Comparison of ENCODE assay signal across 8 cellular contexts in the genomic region with DNA sequence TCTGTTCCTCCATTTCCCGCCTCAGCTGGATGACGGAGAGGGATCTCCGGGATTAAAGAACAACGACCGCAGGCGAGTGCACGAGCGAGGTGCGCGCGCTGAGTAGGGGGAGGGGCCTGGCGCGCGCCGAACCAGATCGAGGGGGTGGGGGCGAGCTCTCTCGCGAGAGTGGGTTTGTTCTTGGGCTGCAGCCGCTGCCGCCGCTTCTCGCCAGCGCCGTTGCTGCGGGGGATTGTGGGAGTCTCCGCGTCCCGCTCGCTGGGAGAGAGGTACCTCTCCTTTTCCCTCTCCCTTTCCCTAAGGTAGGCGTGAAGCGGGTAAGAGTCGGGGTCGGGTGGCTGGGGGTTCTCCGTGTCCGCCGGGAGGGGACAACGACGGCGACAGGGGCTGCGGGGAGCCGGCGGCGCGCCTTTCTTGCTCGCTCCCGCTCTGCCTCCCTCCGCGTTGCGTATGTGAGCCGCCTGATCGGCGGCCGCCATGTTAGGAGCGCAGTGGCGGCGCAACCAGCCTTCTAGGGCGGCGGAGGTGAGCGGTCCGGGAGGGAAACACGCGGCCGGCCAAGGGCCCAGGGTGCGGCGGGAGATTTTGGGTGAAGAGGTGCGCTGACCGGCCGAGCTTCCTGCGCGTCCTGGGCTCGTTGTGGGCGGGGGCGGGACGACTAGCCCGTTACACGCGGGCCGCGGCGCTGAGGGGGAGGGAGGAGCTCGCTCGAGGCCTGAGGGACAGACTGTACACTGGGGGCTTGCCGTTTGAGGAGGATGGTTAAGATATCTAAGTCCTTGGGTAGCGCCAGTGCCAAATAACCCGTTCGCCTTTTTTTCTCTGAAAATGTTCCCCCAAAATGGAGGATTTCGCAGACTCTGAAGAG. TPM values are rescaled to one million over a fixed set of nuclear protein-coding genes. Genes with fewer than 3 reads are reported as not detected.
DNase-seq lines count a peak whose midpoint lies in the region; ATAC-seq and TF ChIP-seq lines count a peak whose summit lies in the region.

A gene with protein sequence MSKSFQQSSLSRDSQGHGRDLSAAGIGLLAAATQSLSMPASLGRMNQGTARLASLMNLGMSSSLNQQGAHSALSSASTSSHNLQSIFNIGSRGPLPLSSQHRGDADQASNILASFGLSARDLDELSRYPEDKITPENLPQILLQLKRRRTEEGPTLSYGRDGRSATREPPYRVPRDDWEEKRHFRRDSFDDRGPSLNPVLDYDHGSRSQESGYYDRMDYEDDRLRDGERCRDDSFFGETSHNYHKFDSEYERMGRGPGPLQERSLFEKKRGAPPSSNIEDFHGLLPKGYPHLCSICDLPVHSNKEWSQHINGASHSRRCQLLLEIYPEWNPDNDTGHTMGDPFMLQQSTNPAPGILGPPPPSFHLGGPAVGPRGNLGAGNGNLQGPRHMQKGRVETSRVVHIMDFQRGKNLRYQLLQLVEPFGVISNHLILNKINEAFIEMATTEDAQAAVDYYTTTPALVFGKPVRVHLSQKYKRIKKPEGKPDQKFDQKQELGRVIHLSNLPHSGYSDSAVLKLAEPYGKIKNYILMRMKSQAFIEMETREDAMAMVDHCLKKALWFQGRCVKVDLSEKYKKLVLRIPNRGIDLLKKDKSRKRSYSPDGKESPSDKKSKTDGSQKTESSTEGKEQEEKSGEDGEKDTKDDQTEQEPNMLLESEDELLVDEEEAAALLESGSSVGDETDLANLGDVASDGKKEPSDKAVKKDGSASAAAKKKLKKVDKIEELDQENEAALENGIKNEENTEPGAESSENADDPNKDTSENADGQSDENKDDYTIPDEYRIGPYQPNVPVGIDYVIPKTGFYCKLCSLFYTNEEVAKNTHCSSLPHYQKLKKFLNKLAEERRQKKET (plus strand): TSS at position 237 of the 868 bp plus-strand sequence. CDS start 13,676 bp downstream, outside the sequence.

- H3K9me3 ChIP-seq in liver (ENCODE audit: control insufficient read depth in 4 of 4, low read length in 3 of 4): no peaks in the 10 kb centered on the region

- peaks cover 5 to 30% (median 26%) of the 10 kb centered on the region in 4 donors for H3K4me1 ChIP-seq in liver (ENCODE audit: control insufficient read depth in 4 of 4, insufficient read depth in 4 of 4, low read length in 3 of 4)

- H3K36me3 ChIP-seq in liver (ENCODE audit: control insufficient read depth in 4 of 4, insufficient read depth in 3 of 4, low read depth in 1 of 4, low read length in 3 of 4): no peaks in the 10 kb centered on the region

- no peaks in the 10 kb centered on the region for H3K27me3 ChIP-seq in liver (ENCODE audit: control insufficient read depth in 4 of 4, insufficient read depth in 4 of 4, low read length in 3 of 4)

- H3K9ac ChIP-seq in liver (ENCODE audit: low read depth in 1 of 2, low read length in 2 of 2): peak within 1 kb of the TSS; percentile 98 to 99

- peak; percentile 79 for ATAC-seq in GM19395 (IDR thresholded peaks at IDR 0.05; ENCODE audit: unreplicated experiment)
- ATAC-seq in HG03565 (IDR thresholded peaks at IDR 0.05; ENCODE audit: unreplicated experiment): peak; percentile 58

- peak within 1 kb of the TSS; percentile 83 to 94 (median 88) for H3K4me3 ChIP-seq in liver (ENCODE audit: low read depth in 1 of 3, low read length in 3 of 3)

- H3K27ac ChIP-seq in liver (ENCODE audit: low read depth in 1 of 2, low read length in 2 of 2): peak within 1 kb of the TSS; percentile 100

- no peak for TF ChIP-seq CTCF in liver (IDR thresholded peaks at IDR 0.05; ENCODE audit: low read depth, low read length, missing input control)

- peak in 1 of 2 donors; percentile 30 for TF ChIP-seq RAD21 in liver (IDR thresholded peaks at IDR 0.05)

- WGBS in liver: under 1% methylated on average over 88 of the region's 88 CpGs

- DNase-seq in C1 segment of cervical spinal cord (lab: John Stamatoyannopoulos, UW): peak; percentile 61 to 96 (median 92)
- peak; percentile 97 for DNase-seq in NCI-H82 (lab: John Stamatoyannopoulos, UW)
- peak; percentile 93 to 94 for DNase-seq in activated CD4-positive, alpha-beta T cell treated with anti-CD3 and anti-CD28 coated beads, Interleukin-2, amount 50 U/mL, for 48 hours
- peak; percentile 91 to 97 for DNase-seq in dermis microvascular lymphatic vessel endothelial cell (ENCODE audit: low read depth in 2 of 2)
- peak; percentile 94 for DNase-seq in stimulated activated CD4-positive, alpha-beta T cell treated with anti-CD3 and anti-CD28 coated beads, Interleukin-4, amount 100 ng/mL, for 24 hours

TF ChIP-seq in liver, 16 proteins besides CTCF, POLR2A, EP300 and RAD21:
- TF ChIP-seq SP1 (IDR thresholded peaks at IDR 0.05) (peak; percentile 78), RXRA (IDR thresholded peaks at IDR 0.05) (peak; percentile 81 to 85), JUND (IDR thresholded peaks at IDR 0.05) (peak in 1 of 2 donors; percentile 36), NR2F2 (IDR thresholded peaks at IDR 0.05) (peak; percentile 22), FOXA1 (IDR thresholded peaks at IDR 0.05) (no peak), EGR1 (IDR thresholded peaks at IDR 0.05; ENCODE audit: low read depth in 2 of 2) (peak; percentile 78 to 91), HNF4A (conservative IDR thresholded peaks at IDR 0.05) (peak; percentile 65 to 67), HNF4G (IDR thresholded peaks at IDR 0.05) (no peak), GABPA (IDR thresholded peaks at IDR 0.05 in 1 of 2, conservative IDR thresholded peaks at IDR 0.05 in 1 of 2) (peak in 1 of 2 donors; percentile 56), YY1 (IDR thresholded peaks at IDR 0.05) (peak; percentile 95), FOXA2 (IDR thresholded peaks at IDR 0.05) (no peak), TAF1 (conservative IDR thresholded peaks at IDR 0.05) (peak; percentile 96)
- TF ChIP-seq, protein P1, sequence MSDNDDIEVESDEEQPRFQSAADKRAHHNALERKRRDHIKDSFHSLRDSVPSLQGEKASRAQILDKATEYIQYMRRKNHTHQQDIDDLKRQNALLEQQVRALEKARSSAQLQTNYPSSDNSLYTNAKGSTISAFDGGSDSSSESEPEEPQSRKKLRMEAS (IDR thresholded peaks at IDR 0.05): peak; percentile 81
- TF ChIP-seq, protein P2, sequence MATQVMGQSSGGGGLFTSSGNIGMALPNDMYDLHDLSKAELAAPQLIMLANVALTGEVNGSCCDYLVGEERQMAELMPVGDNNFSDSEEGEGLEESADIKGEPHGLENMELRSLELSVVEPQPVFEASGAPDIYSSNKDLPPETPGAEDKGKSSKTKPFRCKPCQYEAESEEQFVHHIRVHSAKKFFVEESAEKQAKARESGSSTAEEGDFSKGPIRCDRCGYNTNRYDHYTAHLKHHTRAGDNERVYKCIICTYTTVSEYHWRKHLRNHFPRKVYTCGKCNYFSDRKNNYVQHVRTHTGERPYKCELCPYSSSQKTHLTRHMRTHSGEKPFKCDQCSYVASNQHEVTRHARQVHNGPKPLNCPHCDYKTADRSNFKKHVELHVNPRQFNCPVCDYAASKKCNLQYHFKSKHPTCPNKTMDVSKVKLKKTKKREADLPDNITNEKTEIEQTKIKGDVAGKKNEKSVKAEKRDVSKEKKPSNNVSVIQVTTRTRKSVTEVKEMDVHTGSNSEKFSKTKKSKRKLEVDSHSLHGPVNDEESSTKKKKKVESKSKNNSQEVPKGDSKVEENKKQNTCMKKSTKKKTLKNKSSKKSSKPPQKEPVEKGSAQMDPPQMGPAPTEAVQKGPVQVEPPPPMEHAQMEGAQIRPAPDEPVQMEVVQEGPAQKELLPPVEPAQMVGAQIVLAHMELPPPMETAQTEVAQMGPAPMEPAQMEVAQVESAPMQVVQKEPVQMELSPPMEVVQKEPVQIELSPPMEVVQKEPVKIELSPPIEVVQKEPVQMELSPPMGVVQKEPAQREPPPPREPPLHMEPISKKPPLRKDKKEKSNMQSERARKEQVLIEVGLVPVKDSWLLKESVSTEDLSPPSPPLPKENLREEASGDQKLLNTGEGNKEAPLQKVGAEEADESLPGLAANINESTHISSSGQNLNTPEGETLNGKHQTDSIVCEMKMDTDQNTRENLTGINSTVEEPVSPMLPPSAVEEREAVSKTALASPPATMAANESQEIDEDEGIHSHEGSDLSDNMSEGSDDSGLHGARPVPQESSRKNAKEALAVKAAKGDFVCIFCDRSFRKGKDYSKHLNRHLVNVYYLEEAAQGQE (IDR thresholded peaks at IDR 0.05): peak; percentile 93
- TF ChIP-seq, protein P3, sequence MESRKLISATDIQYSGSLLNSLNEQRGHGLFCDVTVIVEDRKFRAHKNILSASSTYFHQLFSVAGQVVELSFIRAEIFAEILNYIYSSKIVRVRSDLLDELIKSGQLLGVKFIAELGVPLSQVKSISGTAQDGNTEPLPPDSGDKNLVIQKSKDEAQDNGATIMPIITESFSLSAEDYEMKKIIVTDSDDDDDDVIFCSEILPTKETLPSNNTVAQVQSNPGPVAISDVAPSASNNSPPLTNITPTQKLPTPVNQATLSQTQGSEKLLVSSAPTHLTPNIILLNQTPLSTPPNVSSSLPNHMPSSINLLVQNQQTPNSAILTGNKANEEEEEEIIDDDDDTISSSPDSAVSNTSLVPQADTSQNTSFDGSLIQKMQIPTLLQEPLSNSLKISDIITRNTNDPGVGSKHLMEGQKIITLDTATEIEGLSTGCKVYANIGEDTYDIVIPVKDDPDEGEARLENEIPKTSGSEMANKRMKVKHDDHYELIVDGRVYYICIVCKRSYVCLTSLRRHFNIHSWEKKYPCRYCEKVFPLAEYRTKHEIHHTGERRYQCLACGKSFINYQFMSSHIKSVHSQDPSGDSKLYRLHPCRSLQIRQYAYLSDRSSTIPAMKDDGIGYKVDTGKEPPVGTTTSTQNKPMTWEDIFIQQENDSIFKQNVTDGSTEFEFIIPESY (IDR thresholded peaks at IDR 0.05): peak; percentile 99
- TF ChIP-seq, protein P4, sequence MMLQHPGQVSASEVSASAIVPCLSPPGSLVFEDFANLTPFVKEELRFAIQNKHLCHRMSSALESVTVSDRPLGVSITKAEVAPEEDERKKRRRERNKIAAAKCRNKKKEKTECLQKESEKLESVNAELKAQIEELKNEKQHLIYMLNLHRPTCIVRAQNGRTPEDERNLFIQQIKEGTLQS (IDR thresholded peaks at IDR 0.05): no peak

RNA-seq across cellular contexts. Expression of the gene that starts here (rescaled TPM):
- total RNA-seq in dermis microvascular lymphatic vessel endothelial cell: 152 and 212 TPM in 2 replicates
- 100 to 1,000 TPM in 1 of 2 donors, 10 to 100 TPM in 1; 92.5 to 111 TPM for total RNA-seq in liver
- polyA plus RNA-seq in liver: 10 to 100 TPM; 38.4 to 46.9 TPM

Comparison
In these comparisons a context has a peak if more than half of its experiments do, and no peak if none do; other contexts are left out.
1. Peak in every context shown above with its lines: DNase-seq, ATAC-seq, H3K4me3 ChIP-seq and H3K27ac ChIP-seq.